1 cellular context compared by ENCODE assay signal in the genomic region with DNA sequence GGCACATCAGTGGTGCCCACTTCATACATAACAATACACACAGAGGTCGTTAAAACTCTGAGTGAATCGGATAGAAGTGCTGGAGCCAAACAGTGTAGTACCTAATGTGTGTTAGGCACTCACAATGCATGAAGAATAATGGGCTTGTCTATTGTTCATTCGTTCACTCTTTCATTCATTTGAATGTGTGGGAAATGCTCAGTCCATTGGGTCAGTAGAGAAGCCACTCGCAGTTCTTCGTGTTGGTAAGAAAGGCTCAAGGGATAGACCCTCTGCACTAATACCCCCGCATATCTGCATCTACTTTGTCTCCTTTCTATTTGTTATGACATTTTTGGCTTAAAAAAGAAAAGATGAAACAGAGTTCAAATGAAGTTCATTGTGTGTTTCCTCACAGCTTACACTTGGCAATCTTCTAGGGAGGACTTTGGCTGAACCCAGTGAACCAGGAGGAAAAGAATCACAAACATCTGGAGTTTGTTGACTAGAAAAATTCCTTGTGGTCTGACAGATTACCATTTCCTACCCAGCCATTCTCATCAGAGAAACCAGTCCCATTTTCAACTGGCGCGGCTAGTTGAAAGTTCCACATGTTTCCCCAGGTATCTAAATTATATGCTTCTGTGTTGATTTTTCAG.
TF ChIP-seq lines count a peak whose summit lies in the region.

No MANE protein-coding gene starts in this region.

TF ChIP-seq in A549, 52 proteins besides CTCF, POLR2A, EP300 and RAD21 (continued from another document):
- TF ChIP-seq, protein P1, sequence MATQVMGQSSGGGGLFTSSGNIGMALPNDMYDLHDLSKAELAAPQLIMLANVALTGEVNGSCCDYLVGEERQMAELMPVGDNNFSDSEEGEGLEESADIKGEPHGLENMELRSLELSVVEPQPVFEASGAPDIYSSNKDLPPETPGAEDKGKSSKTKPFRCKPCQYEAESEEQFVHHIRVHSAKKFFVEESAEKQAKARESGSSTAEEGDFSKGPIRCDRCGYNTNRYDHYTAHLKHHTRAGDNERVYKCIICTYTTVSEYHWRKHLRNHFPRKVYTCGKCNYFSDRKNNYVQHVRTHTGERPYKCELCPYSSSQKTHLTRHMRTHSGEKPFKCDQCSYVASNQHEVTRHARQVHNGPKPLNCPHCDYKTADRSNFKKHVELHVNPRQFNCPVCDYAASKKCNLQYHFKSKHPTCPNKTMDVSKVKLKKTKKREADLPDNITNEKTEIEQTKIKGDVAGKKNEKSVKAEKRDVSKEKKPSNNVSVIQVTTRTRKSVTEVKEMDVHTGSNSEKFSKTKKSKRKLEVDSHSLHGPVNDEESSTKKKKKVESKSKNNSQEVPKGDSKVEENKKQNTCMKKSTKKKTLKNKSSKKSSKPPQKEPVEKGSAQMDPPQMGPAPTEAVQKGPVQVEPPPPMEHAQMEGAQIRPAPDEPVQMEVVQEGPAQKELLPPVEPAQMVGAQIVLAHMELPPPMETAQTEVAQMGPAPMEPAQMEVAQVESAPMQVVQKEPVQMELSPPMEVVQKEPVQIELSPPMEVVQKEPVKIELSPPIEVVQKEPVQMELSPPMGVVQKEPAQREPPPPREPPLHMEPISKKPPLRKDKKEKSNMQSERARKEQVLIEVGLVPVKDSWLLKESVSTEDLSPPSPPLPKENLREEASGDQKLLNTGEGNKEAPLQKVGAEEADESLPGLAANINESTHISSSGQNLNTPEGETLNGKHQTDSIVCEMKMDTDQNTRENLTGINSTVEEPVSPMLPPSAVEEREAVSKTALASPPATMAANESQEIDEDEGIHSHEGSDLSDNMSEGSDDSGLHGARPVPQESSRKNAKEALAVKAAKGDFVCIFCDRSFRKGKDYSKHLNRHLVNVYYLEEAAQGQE (IDR thresholded peaks at IDR 0.05): no peak
- TF ChIP-seq SREBF2 (IDR thresholded peaks at IDR 0.05) (no peak), RARB (CRISPR knock-in tag; IDR thresholded peaks at IDR 0.05) (peak; percentile 96), CBX8 (IDR thresholded peaks at IDR 0.05) (no peak), FOSL2 (IDR thresholded peaks at IDR 0.05) (no peak), FOSL2 (CRISPR knock-in tag; IDR thresholded peaks at IDR 0.05) (0 out of 2 replicates have a peak, but pooled peaks have one; percentile 21), RCOR1 (IDR thresholded peaks at IDR 0.05; ENCODE audit: low read depth, low read length) (no peak), NFE2L2 (conservative IDR thresholded peaks at IDR 0.05; ENCODE audit: low read length) (no peak), GATA3 (IDR thresholded peaks at IDR 0.05; ENCODE audit: borderline replicate concordance) (peak; percentile 75)
